In the genomic region with DNA sequence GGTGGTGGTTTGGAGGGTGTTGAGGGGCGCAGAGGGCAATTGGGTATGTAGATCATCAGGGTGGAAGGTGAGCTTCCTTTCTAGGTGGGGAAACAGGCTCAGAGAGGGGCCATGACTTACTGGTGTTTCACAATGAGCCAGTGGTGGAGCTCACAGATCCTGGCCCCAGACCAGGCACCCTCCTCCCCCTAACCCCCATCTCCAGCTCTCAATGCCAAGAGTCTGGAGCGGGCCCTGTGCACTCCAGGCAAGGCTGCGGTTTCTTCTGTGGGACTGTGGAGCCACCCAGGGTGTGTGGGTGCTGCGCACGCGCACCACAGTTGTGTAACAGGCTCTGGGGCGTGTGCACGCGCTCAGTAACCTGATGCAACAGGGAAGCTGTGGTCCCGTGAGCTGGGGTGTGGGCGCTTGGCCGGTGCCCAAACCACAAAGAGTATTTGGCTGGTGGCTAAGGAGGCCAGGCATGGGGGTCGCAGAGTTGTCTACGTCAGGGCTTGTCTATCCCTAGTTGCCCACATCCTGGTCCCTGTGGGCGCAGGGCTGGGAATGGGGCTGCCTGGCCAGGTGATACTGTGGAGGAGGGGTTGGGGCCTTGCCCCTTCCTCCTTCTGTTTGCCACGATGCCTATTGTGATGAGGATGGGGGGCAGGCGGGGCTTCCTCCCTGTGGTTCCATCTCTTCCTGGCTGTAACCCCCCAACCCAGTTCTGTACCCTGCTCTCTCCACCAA, we compare ENCODE assay signal across 8 cellular contexts. TPM values are rescaled to one million over a fixed set of nuclear protein-coding genes. Genes with fewer than 3 reads are reported as not detected.
DNase-seq lines count a peak whose midpoint lies in the region; ATAC-seq and TF ChIP-seq lines count a peak whose summit lies in the region.

No MANE protein-coding gene starts in this region.

- no peak overlapping the region for H3K9ac ChIP-seq in subcutaneous abdominal adipose tissue (ENCODE audit: low read length in 5 of 5)
- no peak overlapping the region for H3K9ac ChIP-seq in endodermal cell (ENCODE audit: extremely low read depth, low read length, poor library complexity, severe bottlenecking)

- WGBS in endodermal cell (ENCODE audit: insufficient coverage in 1 of 2, insufficient read length in 1 of 2), 2 experiments = 92 to 98% methylated on average over 11 to 17 of the region's 17 CpGs

- peak overlapping the region; percentile 10 to 87 (median 56) for H3K4me3 Mint-ChIP-seq in naive B cell
- H3K4me3 Mint-ChIP-seq in endodermal cell = no peak overlapping the region

- peak overlapping the region; percentile 37 for H3K27ac ChIP-seq in subcutaneous abdominal adipose tissue (ENCODE audit: low read depth, low read length)
- H3K27ac ChIP-seq in endodermal cell (ENCODE audit: low read depth, low read length) = no peak overlapping the region

- H3K9me3 ChIP-seq in subcutaneous abdominal adipose tissue (ENCODE audit: control insufficient read depth in 5 of 5, low read length in 5 of 5) (no peaks in the 10 kb centered on the region), endodermal cell (ENCODE audit: control insufficient read depth, low read length) (no peaks in the 10 kb centered on the region)

- H3K4me1 ChIP-seq in subcutaneous abdominal adipose tissue (ENCODE audit: control insufficient read depth in 5 of 5, insufficient read depth in 5 of 5, low read length in 5 of 5) = peaks cover 0 to 23% (median 20%) of the 10 kb centered on the region in 5 donors
- peaks cover 9% of the 10 kb centered on the region for H3K4me1 ChIP-seq in endodermal cell (ENCODE audit: control insufficient read depth, insufficient read depth, low read length)

- H3K4me3 ChIP-seq in HFF-Myc (replicated peaks; ENCODE audit: low read depth, low read length) (no peak overlapping the region), subcutaneous abdominal adipose tissue (ENCODE audit: low read depth in 1 of 5, low read length in 5 of 5) (no peak overlapping the region), endodermal cell (ENCODE audit: low read length) (no peak overlapping the region)

- H3K9me3 Mint-ChIP-seq in naive B cell = peaks cover 0 to 6% (median 0%) of the 10 kb centered on the region in 7 donors
- peaks cover 5% of the 10 kb centered on the region for H3K9me3 Mint-ChIP-seq in endodermal cell

- no peaks in the 10 kb centered on the region for H3K36me3 ChIP-seq in subcutaneous abdominal adipose tissue (ENCODE audit: control insufficient read depth in 5 of 5, insufficient read depth in 5 of 5, low read length in 5 of 5)
- H3K36me3 ChIP-seq in endodermal cell (ENCODE audit: control insufficient read depth, insufficient read depth, low read length) = no peaks in the 10 kb centered on the region

- no peaks in the 10 kb centered on the region for H3K36me3 Mint-ChIP-seq in naive B cell
- H3K36me3 Mint-ChIP-seq in endodermal cell (ENCODE audit: low read depth) = no peaks in the 10 kb centered on the region

- ATAC-seq in naive B cell (ENCODE audit: low read depth in 2 of 2) = peak; percentile 84 to 85

- H3K27me3 Mint-ChIP-seq in naive B cell (peaks cover 2 to 5% (median 5%) of the 10 kb centered on the region in 3 donors), endodermal cell (ENCODE audit: insufficient read depth) (no peaks in the 10 kb centered on the region)

- peaks cover 21 to 28% (median 26%) of the 10 kb centered on the region in 3 donors for H3K4me1 Mint-ChIP-seq in naive B cell
- H3K4me1 Mint-ChIP-seq in endodermal cell = peaks cover 8% of the 10 kb centered on the region

- peak; percentile 78 for DNase-seq in ELR (ENCODE audit: low read depth)
- peak; percentile 75 for DNase-seq in HFF-Myc (ENCODE audit: extremely low read depth, low read depth)
- peak; percentile 95 for DNase-seq in NCI-H2029 (lab: John Stamatoyannopoulos, UW)
- peak; percentile 31 for DNase-seq in activated CD4-positive, alpha-beta T cell treated with anti-CD3 and anti-CD28 coated beads for 1 hour
- DNase-seq in central memory CD4-positive, alpha-beta T cell = peak; percentile 83
- DNase-seq in naive B cell = peak; percentile 82
- DNase-seq in endodermal cell = no peak

- TF ChIP-seq CTCF in HFF-Myc (IDR thresholded peaks at IDR 0.05; ENCODE audit: low read depth, low read length, missing control alignments) = no peak
- no peak for TF ChIP-seq CTCF in endodermal cell (conservative IDR thresholded peaks at IDR 0.05)

- H3K27me3 ChIP-seq in subcutaneous abdominal adipose tissue (ENCODE audit: control insufficient read depth in 5 of 5, insufficient read depth in 4 of 5, low read length in 5 of 5) (no peaks in the 10 kb centered on the region), endodermal cell (ENCODE audit: control insufficient read depth, insufficient read depth, low read length, poor library complexity, severe bottlenecking) (no peaks in the 10 kb centered on the region)

- H3K27ac Mint-ChIP-seq in naive B cell = peak overlapping the region; percentile 85 to 94 (median 89)
- no peak overlapping the region for H3K27ac Mint-ChIP-seq in endodermal cell

RNA-seq across cellular contexts. Expression of a gene that starts 37.5 kb away (rescaled TPM):
- polyA plus RNA-seq in naive B cell (ENCODE audit: low read depth in 6 of 6) = 10 to 100 TPM; 61.1 to 91.0 (median 80.1) TPM
- 10 to 100 TPM; 53.6 to 58.8 TPM for total RNA-seq in endodermal cell
- 50.7 TPM for polyA plus RNA-seq in endodermal cell (2013, experiment 1 of 2)
- 50.8 TPM for polyA plus RNA-seq in endodermal cell (2013, experiment 2 of 2)

RNA-seq across cellular contexts. Expression of a gene that starts 44.9 kb away (rescaled TPM):
- under 1 TPM in 4 of 6 donors, not detected in 2; 0.08 to 0.70 (median 0.41) TPM for polyA plus RNA-seq in naive B cell (ENCODE audit: low read depth in 6 of 6)
- total RNA-seq in endodermal cell = 100 to 1,000 TPM; 163 to 254 TPM
- 129 TPM for polyA plus RNA-seq in endodermal cell (2013, experiment 1 of 2)
- 99.2 TPM for polyA plus RNA-seq in endodermal cell (2013, experiment 2 of 2)
